Comparison of ENCODE assay signal across 22 cellular contexts in the genomic region with DNA sequence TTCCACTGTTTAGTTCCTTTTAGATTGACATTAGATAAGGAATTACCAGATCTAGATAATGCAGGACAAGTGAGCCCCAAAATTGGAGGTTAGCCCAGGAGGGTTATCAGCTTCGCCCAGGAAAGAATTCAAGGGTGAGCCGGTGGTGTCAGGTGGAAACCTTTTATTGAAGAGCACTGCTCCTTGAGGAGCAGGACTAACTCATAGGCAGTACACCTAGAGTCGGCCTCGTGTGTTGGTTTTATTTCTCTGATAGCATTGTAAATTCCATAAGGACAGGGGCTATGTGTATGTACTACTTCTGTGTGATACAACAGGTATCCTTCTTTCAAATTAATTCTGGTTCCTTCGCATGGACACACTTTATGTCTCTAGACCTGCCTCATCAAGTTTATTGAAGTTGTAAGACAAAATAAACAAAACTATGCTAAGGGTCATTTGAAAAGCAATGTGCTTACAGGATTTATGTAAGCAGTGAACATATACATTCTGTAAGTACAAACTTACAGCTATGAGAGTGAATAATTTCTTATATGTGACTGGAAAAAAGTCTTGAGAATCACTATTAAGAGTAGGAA. TPM values are rescaled to one million over a fixed set of nuclear protein-coding genes. Genes with fewer than 3 reads are reported as not detected.
DNase-seq lines count a peak whose midpoint lies in the region; ATAC-seq and TF ChIP-seq lines count a peak whose summit lies in the region.
"Had no signal": no experiment of that assay in that cellular context is flagged by ENCODE, and none has a peak within 500 bp of the region (broad histone marks: within the 10 kb centered on the region; RNA-seq: fewer than 3 reads in every experiment).

No MANE protein-coding gene starts in this region.

- H3K27ac ChIP-seq in cardiac muscle cell (peak overlapping the region; percentile 20), hepatocyte (peak overlapping the region; percentile 20)

- intact Hi-C loops in left cardiac atrium (cut with DNase I), result no loop called here

- H3K4me1 ChIP-seq in cardiac muscle cell (ENCODE audit: low read depth) (peaks cover 25% of the 10 kb centered on the region), hepatocyte (ENCODE audit: insufficient read depth) (peaks cover 11% of the 10 kb centered on the region)

- peaks cover 4% of the 10 kb centered on the region for H3K27me3 Mint-ChIP-seq in nephron progenitor cell (ENCODE audit: low read depth, poor library complexity)

- H3K4me1 Mint-ChIP-seq in nephron progenitor cell, result no peaks in the 10 kb centered on the region
- H3K4me1 Mint-ChIP-seq: GM23338, H9 had no signal

- no peaks in the 10 kb centered on the region for H4K20me1 ChIP-seq in hepatocyte (ENCODE audit: insufficient read depth, poor library complexity, severe bottlenecking)

- H3K27ac Mint-ChIP-seq in nephron progenitor cell, result peak overlapping the region; percentile 24
- H3K27ac Mint-ChIP-seq: GM23338 had no signal

- H3K9me3 ChIP-seq in cardiac muscle cell (ENCODE audit: low read depth) (no peaks in the 10 kb centered on the region), hepatocyte (ENCODE audit: low read depth) (no peaks in the 10 kb centered on the region)
- H3K9me3 ChIP-seq: Peyer's patch, SK-N-SH had no signal

- DNase-seq in cardiac muscle cell (ENCODE audit: low read depth in 1 of 2, low spot score in 1 of 2) (no peak), left cardiac atrium (no peak), hepatocyte (ENCODE audit: low spot score) (no peak), nephron progenitor cell (no peak), HuH-7.5 (ENCODE audit: low spot score) (no peak), DMS 273 treated with DMSO at 0.1 percent for 48 hours (lab: John Stamatoyannopoulos, UW) (no peak)
- DNase-seq in stimulated activated naive CD4-positive, alpha-beta T cell (lab: John Stamatoyannopoulos, UW), result no peak
- DNase-seq: H9, Kasumi-1, NCI-H1092 treated with DMSO at 0.1 percent for 48 hours, NCI-H1436, NCI-H187, NCI-H2107, NCI-H446 treated with DMSO at 0.1 percent for 48 hours, NCI-H526, OCI-M1, Peyer's patch, SIG-M5, SK-N-SH had no signal

- peaks cover 13% of the 10 kb centered on the region for H3K36me3 ChIP-seq in cardiac muscle cell
- H3K36me3 ChIP-seq in hepatocyte (replicated peaks; ENCODE audit: insufficient read depth, low read depth), result no peaks in the 10 kb centered on the region

- peaks cover 7% of the 10 kb centered on the region for H3K9me3 Mint-ChIP-seq in nephron progenitor cell
- H3K9me3 Mint-ChIP-seq: GM23338, H9 had no signal

- ATAC-seq in left cardiac atrium, result no peak
- ATAC-seq: GM23338, HepG2, K562 had no signal

- no peaks in the 10 kb centered on the region for H3K9me2 ChIP-seq in hepatocyte (replicated peaks; ENCODE audit: insufficient read depth)
- H3K9me2 ChIP-seq: SK-N-SH had no signal

- H3K4me3 Mint-ChIP-seq in nephron progenitor cell, result no peak overlapping the region
- H3K4me3 Mint-ChIP-seq: GM23338, H9 had no signal

- TF ChIP-seq CTCF in cardiac muscle cell (IDR thresholded peaks at IDR 0.05; ENCODE audit: low read depth, low read length), result no peak
- no peak for TF ChIP-seq CTCF in hepatocyte (IDR thresholded peaks at IDR 0.05; ENCODE audit: poor library complexity)
- no peak for TF ChIP-seq CTCF in nephron progenitor cell (IDR thresholded peaks at IDR 0.05)

- H2AFZ ChIP-seq in hepatocyte, result no peak overlapping the region
- H2AFZ ChIP-seq: GM23338 had no signal

- no peak overlapping the region for H3K4me2 ChIP-seq in hepatocyte
- H3K4me2 ChIP-seq: GM23338, SK-N-SH had no signal

- H3K27me3 ChIP-seq in cardiac muscle cell (no peaks in the 10 kb centered on the region), hepatocyte (no peaks in the 10 kb centered on the region)
- H3K27me3 ChIP-seq: Peyer's patch had no signal

- H3K79me2 ChIP-seq in hepatocyte, result no peaks in the 10 kb centered on the region

- H3K4me3 ChIP-seq in cardiac muscle cell (no peak overlapping the region), hepatocyte (no peak overlapping the region)
- H3K4me3 ChIP-seq: GM23338, K562, Peyer's patch had no signal

- H3K36me3 Mint-ChIP-seq in nephron progenitor cell (ENCODE audit: low read depth), result peaks cover 64% of the 10 kb centered on the region

- WGBS in hepatocyte (ENCODE audit: low lambda C conversion rate, missing lambda C conversion rate), result 75% methylated on average over 5 of the region's 5 CpGs

RNA-seq across cellular contexts. Expression of a gene that starts 57.2 kb away (rescaled TPM):
- total RNA-seq in cardiac muscle cell, result 63.8 and 72.1 TPM in 2 replicates
- 41.4 and 43.5 TPM in 2 replicates for polyA plus RNA-seq in cardiac muscle cell
- 10 to 100 TPM; 17.3 to 23.5 TPM for total RNA-seq in left cardiac atrium
- 64.6 and 69.6 TPM in 2 replicates for total RNA-seq in hepatocyte
- 42.7 and 44.0 TPM in 2 replicates for polyA plus RNA-seq in hepatocyte
